ENCODE assay signal across 1 cellular context in the genomic region with DNA sequence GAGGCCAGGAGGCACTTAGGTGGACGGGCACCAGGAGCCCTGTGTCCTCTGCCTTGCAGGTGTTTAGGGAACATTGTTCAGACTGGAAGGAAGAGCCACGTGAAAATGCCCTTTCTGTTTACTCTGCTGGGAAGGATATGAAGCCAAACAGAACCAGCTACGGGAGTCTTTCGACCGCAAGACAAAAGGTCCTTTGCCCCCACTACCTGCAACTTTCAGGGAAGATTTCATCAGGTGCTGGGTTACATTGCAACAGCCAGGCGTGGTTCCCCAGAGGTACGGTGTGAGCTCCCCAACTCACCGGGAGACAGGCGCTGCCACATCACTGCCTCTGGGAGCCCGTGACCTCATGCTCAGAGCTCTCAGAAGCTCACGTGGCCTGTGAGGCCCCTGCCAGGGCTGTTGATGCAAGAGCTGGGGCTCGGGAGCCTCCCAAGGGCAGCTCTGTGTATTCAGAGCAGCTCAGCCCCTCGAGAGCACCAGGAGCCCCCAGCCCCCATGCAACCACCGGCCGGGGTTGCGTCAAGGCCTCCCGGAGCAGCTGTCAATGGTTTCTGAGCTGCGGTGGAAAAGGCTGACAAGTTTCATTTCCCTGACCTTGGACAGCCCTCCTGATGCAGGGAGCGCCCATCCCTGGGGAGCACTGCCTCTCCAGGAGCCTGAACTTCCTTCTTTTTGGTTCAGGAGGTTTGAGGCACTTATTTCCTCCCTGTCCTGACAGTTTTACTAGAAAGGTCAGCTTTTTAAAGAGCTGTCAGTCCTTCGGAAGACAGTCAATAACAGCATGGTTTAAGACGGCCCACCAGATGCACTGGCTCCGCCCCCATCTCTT.
TF ChIP-seq lines count a peak whose summit lies in the region.

No MANE protein-coding gene starts in this region.

TF ChIP-seq in A549, 52 proteins besides CTCF, POLR2A, EP300 and RAD21 (continued from another document):
- TF ChIP-seq, protein P1, sequence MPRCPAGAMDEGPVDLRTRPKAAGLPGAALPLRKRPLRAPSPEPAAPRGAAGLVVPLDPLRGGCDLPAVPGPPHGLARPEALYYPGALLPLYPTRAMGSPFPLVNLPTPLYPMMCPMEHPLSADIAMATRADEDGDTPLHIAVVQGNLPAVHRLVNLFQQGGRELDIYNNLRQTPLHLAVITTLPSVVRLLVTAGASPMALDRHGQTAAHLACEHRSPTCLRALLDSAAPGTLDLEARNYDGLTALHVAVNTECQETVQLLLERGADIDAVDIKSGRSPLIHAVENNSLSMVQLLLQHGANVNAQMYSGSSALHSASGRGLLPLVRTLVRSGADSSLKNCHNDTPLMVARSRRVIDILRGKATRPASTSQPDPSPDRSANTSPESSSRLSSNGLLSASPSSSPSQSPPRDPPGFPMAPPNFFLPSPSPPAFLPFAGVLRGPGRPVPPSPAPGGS (IDR thresholded peaks at IDR 0.05), result peak; percentile 59; the same call in 1 of the 3 replicates
- TF ChIP-seq USF2 (IDR thresholded peaks at IDR 0.05) (peak; percentile 81), NPAS2 (CRISPR knock-in tag; IDR thresholded peaks at IDR 0.05; ENCODE audit: borderline replicate concordance) (peak; percentile 20; the same call in 1 of the 2 replicates), NFE2L2 (conservative IDR thresholded peaks at IDR 0.05; ENCODE audit: low read length) (no peak), SREBF2 (IDR thresholded peaks at IDR 0.05) (no peak), ZSCAN20 (CRISPR knock-in tag; IDR thresholded peaks at IDR 0.05) (no peak), EHMT2 (IDR thresholded peaks at IDR 0.05; ENCODE audit: low read depth) (no peak), MAFK (IDR thresholded peaks at IDR 0.05; ENCODE audit: partially characterized antibody) (no peak), HES2 (IDR thresholded peaks at IDR 0.05) (peak; percentile 51; the same call in 1 of the 2 replicates), MAX (IDR thresholded peaks at IDR 0.05) (peak; percentile 93), EHF (CRISPR knock-in tag; IDR thresholded peaks at IDR 0.05) (no peak)
- TF ChIP-seq, protein P2, sequence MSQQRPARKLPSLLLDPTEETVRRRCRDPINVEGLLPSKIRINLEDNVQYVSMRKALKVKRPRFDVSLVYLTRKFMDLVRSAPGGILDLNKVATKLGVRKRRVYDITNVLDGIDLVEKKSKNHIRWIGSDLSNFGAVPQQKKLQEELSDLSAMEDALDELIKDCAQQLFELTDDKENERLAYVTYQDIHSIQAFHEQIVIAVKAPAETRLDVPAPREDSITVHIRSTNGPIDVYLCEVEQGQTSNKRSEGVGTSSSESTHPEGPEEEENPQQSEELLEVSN (IDR thresholded peaks at IDR 0.05; ENCODE audit: borderline replicate concordance, low read depth), result peak; percentile 76; the same call in 1 of the 2 replicates
TF ChIP-seq in A549: peak in this region for 12.
